ENCODE assay signal across 8 cellular contexts in genomic region chr13:94601446-94602431, GRCh38. TPM values are rescaled to one million over a fixed set of nuclear protein-coding genes. Genes with fewer than 3 reads are reported as not detected.
DNase-seq lines count a peak whose midpoint lies in the region; ATAC-seq and FAIRE-seq lines count a peak whose summit lies in the region.

TSS of gene GPR180 (plus strand) at chr13:94601857. CDS start at chr13:94601928, 71 bp downstream.

- no peak within 1 kb of the TSS for H2BK15ac ChIP-seq in mesendoderm (replicated peaks; ENCODE audit: low read depth)

- peak; percentile 99 for ATAC-seq in GM21381 (IDR thresholded peaks at IDR 0.05; ENCODE audit: unreplicated experiment)

- peak; percentile 98 for DNase-seq in Caki2 (ENCODE audit: low read depth)
- peak; percentile 93 for DNase-seq in HTR-8/SVneo (ENCODE audit: insufficient read length, low spot score)
- peak; percentile 98 for DNase-seq in NT2/D1 (ENCODE audit: low read depth, low spot score)
- DNase-seq in activated CD8-positive, alpha-beta memory T cell treated with anti-CD3 and anti-CD28 coated beads, Interleukin-2, amount 50 U/mL, for 24 hours (ENCODE audit: extremely low read depth), result peak; percentile 82
- peak; percentile 100 for DNase-seq in mesendoderm
- peak; percentile 84 for DNase-seq in stimulated activated CD8-positive, alpha-beta memory T cell treated with anti-CD3 and anti-CD28 coated beads, Interleukin-12 subunit alpha, Interleukin-12 subunit beta, amount 100 ng/mL, for 4 hours (ENCODE audit: low read depth)

- in situ Hi-C loops in Caki2 (cut with HindIII; ENCODE audit: low pct_unique_long_range_greater_than_20kb, low sequenced_read_pairs), result no loop called here
- in situ Hi-C loops in endometrial microvascular endothelial cells (cut with HindIII; ENCODE audit: inconsistent ontology term, low pct_unique_long_range_greater_than_20kb, low sequenced_read_pairs), result no loop called here

- H3K9me3 ChIP-seq in NT2/D1 (ENCODE audit: insufficient read depth, low read length), result peaks cover 10% of the 10 kb centered on the region; the same call in 1 of the 2 replicates

- peak within 1 kb of the TSS; percentile 81 for H3K4me2 ChIP-seq in mesendoderm (ENCODE audit: low read length)

- H3K23ac ChIP-seq in mesendoderm (ENCODE audit: low read length), result no peak within 1 kb of the TSS

- whole genome bisulfite sequencing in mesendoderm (ENCODE audit: extremely low coverage, insufficient coverage, low lambda C conversion rate), result no CpG with 5 or more reads among the region's 71 CpGs

- H3K27ac ChIP-seq in mesendoderm (ENCODE audit: low read depth, low read length), result peak within 1 kb of the TSS; percentile 29

- H4K5ac ChIP-seq in mesendoderm (ENCODE audit: low read length), result no peak within 1 kb of the TSS

- no peak within 1 kb of the TSS for H2BK120ac ChIP-seq in mesendoderm (ENCODE audit: low read depth, low read length)

- H3K36me3 ChIP-seq in NT2/D1 (ENCODE audit: insufficient read depth, insufficient read length, low read length) (peaks cover 16% of the 10 kb centered on the region), mesendoderm (ENCODE audit: control insufficient read depth, insufficient read depth, low read length) (no peaks in the 10 kb centered on the region)

- peaks cover 5% of the 10 kb centered on the region for H3K27me3 ChIP-seq in NT2/D1 (ENCODE audit: insufficient read depth, insufficient read length)
- peaks cover 5% of the 10 kb centered on the region for H3K27me3 ChIP-seq in mesendoderm (ENCODE audit: insufficient read depth, low read length, poor library complexity)

- H3K18ac ChIP-seq in mesendoderm (ENCODE audit: low read length), result peak within 1 kb of the TSS; percentile 9

- H3K79me2 ChIP-seq in mesendoderm (ENCODE audit: control insufficient read depth, insufficient read depth, low read length), result peaks cover 2% of the 10 kb centered on the region

- no peak within 1 kb of the TSS for H2AK5ac ChIP-seq in mesendoderm (ENCODE audit: low read length)

- H4K8ac ChIP-seq in mesendoderm (ENCODE audit: low read depth, low read length), result no peak within 1 kb of the TSS

- H3K9ac ChIP-seq in NT2/D1 (ENCODE audit: insufficient read length, low read depth), result peak within 1 kb of the TSS; percentile 89
- peak within 1 kb of the TSS; percentile 96 for H3K9ac ChIP-seq in mesendoderm (ENCODE audit: low read length)

- peak within 1 kb of the TSS; percentile 38 for H3K4ac ChIP-seq in mesendoderm (ENCODE audit: low read depth, low read length)

- peak within 1 kb of the TSS; percentile 98 for H3K56ac ChIP-seq in mesendoderm (ENCODE audit: low read length)

- H3K79me1 ChIP-seq in mesendoderm (ENCODE audit: low read length), result no peaks in the 10 kb centered on the region

- H3K4me1 ChIP-seq in NT2/D1 (ENCODE audit: insufficient read depth, insufficient read length) (no peaks in the 10 kb centered on the region), mesendoderm (ENCODE audit: control insufficient read depth, low read depth, low read length) (no peaks in the 10 kb centered on the region)

- H2BK5ac ChIP-seq in mesendoderm (ENCODE audit: low read length), result peak within 1 kb of the TSS; percentile 88

- H3K4me3 ChIP-seq in NT2/D1 (ENCODE audit: insufficient read length, low read depth) (peak within 1 kb of the TSS; percentile 80), mesendoderm (ENCODE audit: low read length) (peak within 1 kb of the TSS; percentile 93)

- FAIRE-seq in HTR-8/SVneo (lab: Jason Lieb, UNC), result no peak

RNA-seq across cellular contexts. Expression of gene GPR180, which starts in this region (rescaled TPM):
- 6.9 and 7.4 TPM in 2 replicates for total RNA-seq in Caki2 (2014; rRNA removed; shearing (Covaris generic); ENCODE audit: low replicate concordance)
- 15.3 TPM for total RNA-seq in endometrial microvascular endothelial cells (ENCODE audit: inconsistent ontology term)
- polyA plus RNA-seq in mesendoderm (2013, experiment 1 of 2), result 2.8 TPM
- 2.8 TPM for polyA plus RNA-seq in mesendoderm (2013, experiment 2 of 2)

Comparison
In these comparisons a context has a peak if more than half of its experiments do, and no peak if none do; other contexts are left out.
1. Peak in every context shown above with its lines: DNase-seq, ATAC-seq, H3K4me3 ChIP-seq and H3K27ac ChIP-seq.